ENCODE assay signal across 7 cellular contexts in genomic region chr1:26826261-26827201, GRCh38. TPM values are rescaled to one million over a fixed set of nuclear protein-coding genes. Genes with fewer than 3 reads are reported as not detected.
DNase-seq lines count a peak whose midpoint lies in the region; ATAC-seq and TF ChIP-seq lines count a peak whose summit lies in the region.

Gene ZDHHC18, plus strand, starts transcription at chr1:26826688. Its CDS starts 117 bp downstream, at chr1:26826805.

- no peaks in the 10 kb centered on the region for H3K27me3 Mint-ChIP-seq in activated B cell treated with CpG ODN at 0.5 μM for 24 hours

- CTCF ChIA-PET in activated B cell treated with CpG ODN at 0.5 μM for 24 hours (lab: Charles Lee): interaction anchor here (0.6 to 1.8 kb wide), 5 partner anchors 17 to 225 kb away, joined by 3 to 4 read pairs (median 3); no protein-coding TSS in a partner anchor

- peaks cover 14% of the 10 kb centered on the region for H3K36me3 Mint-ChIP-seq in activated B cell treated with CpG ODN at 0.5 μM for 24 hours (ENCODE audit: low read depth)

- POLR2A ChIA-PET in activated B cell treated with CpG ODN at 0.5 μM for 24 hours (lab: Charles Lee): interaction anchor here (0.6 to 1.0 kb wide), 4 partner anchors 38 to 134 kb away, joined by 3 to 4 read pairs (median 3); no protein-coding TSS in a partner anchor

- peaks cover 48% of the 10 kb centered on the region for H3K4me1 Mint-ChIP-seq in activated B cell treated with CpG ODN at 0.5 μM for 24 hours

- ATAC-seq in HG02588 (IDR thresholded peaks at IDR 0.05; ENCODE audit: unreplicated experiment) (peak; percentile 80), activated B cell treated with CpG ODN at 0.5 μM for 24 hours (ENCODE audit: low read depth) (peak; percentile 92)

- H3K4me3 ChIP-seq in GM12875 (ENCODE audit: low read depth, low read length): peak within 1 kb of the TSS; percentile 69

- DNase-seq in NCI-H1930 (lab: John Stamatoyannopoulos, UW): peak; percentile 41 to 60
- DNase-seq in activated B cell treated with CpG ODN at 0.5 μM for 24 hours: peak; percentile 79
- peak; percentile 73 for DNase-seq in central memory CD4-positive, alpha-beta T cell
- DNase-seq in islet precursor cell: peak; percentile 72
- peak; percentile 71 for DNase-seq in stimulated activated CD4-positive, alpha-beta T cell treated with anti-CD3 and anti-CD28 coated beads, Interleukin-12 subunit alpha, Interleukin-12 subunit beta, amount 100 ng/mL, for 4 hours

- intact Hi-C loops in activated B cell treated with CpG ODN at 0.5 μM for 24 hours (cut with micrococcal nuclease): no loop called here

- H3K4me3 Mint-ChIP-seq in activated B cell treated with CpG ODN at 0.5 μM for 24 hours: peak within 1 kb of the TSS; percentile 90

- TF ChIP-seq CTCF in GM12875 (IDR thresholded peaks at IDR 0.05; ENCODE audit: borderline replicate concordance, insufficient read depth, low read depth, low read length): peak; percentile 74
- no peak for TF ChIP-seq CTCF in activated B cell treated with CpG ODN at 0.5 μM for 24 hours (IDR thresholded peaks at IDR 0.05)

- peak within 1 kb of the TSS; percentile 80 for H3K27ac Mint-ChIP-seq in activated B cell treated with CpG ODN at 0.5 μM for 24 hours

- H3K9me3 Mint-ChIP-seq in activated B cell treated with CpG ODN at 0.5 μM for 24 hours: no peaks in the 10 kb centered on the region

RNA-seq across cellular contexts. Expression of gene ZDHHC18, which starts in this region (rescaled TPM):
- total RNA-seq in activated B cell treated with CpG ODN at 0.5 μM for 24 hours: 27.1 and 30.3 TPM in 2 replicates

Comparison
In these comparisons a context has a peak if more than half of its experiments do, and no peak if none do; other contexts are left out.
1. Peak in every context shown above with its lines: DNase-seq, ATAC-seq and H3K4me3 ChIP-seq.